In genomic region chr10:28020080-28020860, GRCh38 we compare ENCODE assay signal across 24 cellular contexts. TPM values are rescaled to one million over a fixed set of nuclear protein-coding genes. Genes with fewer than 3 reads are reported as not detected.
"Had no signal": no experiment of that assay in that cellular context is flagged by ENCODE, and none has a peak within 500 bp of the region (broad histone marks: within the 10 kb centered on the region; RNA-seq: fewer than 3 reads in every experiment).

No MANE protein-coding gene starts in this region.

- H3K4me1 ChIP-seq: left ventricle myocardium inferior, right atrium auricular region, vagina had no signal

- H3K27ac ChIP-seq: left ventricle myocardium inferior, right atrium auricular region, thoracic aorta, vagina had no signal

- DNase-seq: activated CD4-positive, alpha-beta memory T cell treated with anti-CD3 and anti-CD28 coated beads, Interleukin-2, amount 10 ng/mL, durations not matched to agents 7 days and 5 days; activated CD4-positive, alpha-beta T cell treated with anti-CD3 and anti-CD28 coated beads for 1 hour; activated CD4-positive, alpha-beta T cell treated with anti-CD3 and anti-CD28 coated beads, Interleukin-2, amount 10 ng/mL, durations not matched to agents 7 days and 5 days; activated CD8-positive, alpha-beta memory T cell treated with anti-CD3 and anti-CD28 coated beads, Interleukin-2, amount 50 U/mL, for 48 hours; activated gamma-delta T cell; activated naive CD4-positive, alpha-beta T cell treated with anti-CD3 and anti-CD28 coated beads, Interleukin-2, amount 50 U/mL, for 16 hours; activated T-cell treated with anti-CD3 and anti-CD28 coated beads, Interleukin-2, amount 50 U/mL, for 24 hours; amygdala; central memory CD4-positive, alpha-beta T cell; endodermal cell; islet precursor cell; left ventricle myocardium inferior; mesendoderm; mucosa of descending colon; small intestine; stimulated activated CD4-positive, alpha-beta T cell treated with anti-CD3 and anti-CD28 coated beads, Interleukin-4, amount 100 ng/mL, for 24 hours; T-helper 2 cell had no signal

- H3K4me3 ChIP-seq: left ventricle myocardium inferior, lung, mucosa of descending colon, right atrium auricular region, thoracic aorta, vagina had no signal

- H3K27me3 ChIP-seq: right atrium auricular region, vagina had no signal

- H3K9me3 ChIP-seq: mucosa of descending colon, thoracic aorta, vagina had no signal

- H3K36me3 ChIP-seq: left ventricle myocardium inferior, right atrium auricular region, thoracic aorta, vagina had no signal

RNA-seq across cellular contexts. Expression of gene ODAD2, which starts 21.4 kb away (rescaled TPM):
- total RNA-seq: activated CD4-positive, alpha-beta memory T cell treated with anti-CD3 and anti-CD28 coated beads, Interleukin-2, amount 10 ng/mL, durations not matched to agents 7 days and 5 days; activated CD4-positive, alpha-beta T cell treated with anti-CD3 and anti-CD28 coated beads, Interleukin-2, amount 10 ng/mL, durations not matched to agents 7 days and 5 days; myocyte; natural killer cell treated with Interleukin-12 subunit alpha and Interleukin-12 subunit beta and Interleukin-15 and Interleukin-18, amount 100 ng/mL, for 72 hours; subcutaneous adipose tissue had no signal
